ENCODE assay signal across 23 cellular contexts in genomic region chr3:31624054-31624709, GRCh38.
A peak's percentile ranks its signal among the peaks of the same experiment; 100 is the strongest.
DNase-seq lines count a peak whose midpoint lies in the region; ATAC-seq and TF ChIP-seq lines count a peak whose summit lies in the region.
"Had no signal": no experiment of that assay in that cellular context is flagged by ENCODE, and none has a peak within 500 bp of the region (broad histone marks: within the 10 kb centered on the region; RNA-seq: fewer than 3 reads in every experiment).

No MANE protein-coding gene starts in this region.

- H3K27ac Mint-ChIP-seq in activated CD8-positive, alpha-beta T cell treated with anti-CD3 and anti-CD28 coated beads for 36 hours: no peak overlapping the region
- H3K27ac Mint-ChIP-seq in activated CD8-positive, alpha-beta T cell treated with anti-CD3 and anti-CD28 coated beads, Interleukin-2, amount 10 ng/mL, durations not matched to agents 7 days and 5 days: no peak overlapping the region
- peak overlapping the region; percentile 21 to 53 for H3K27ac Mint-ChIP-seq in natural killer cell
- H3K27ac Mint-ChIP-seq in activated CD4-positive, alpha-beta T cell treated with anti-CD3 and anti-CD28 coated beads, Interleukin-2, amount 10 ng/mL, durations not matched to agents 7 days and 5 days: no peak overlapping the region
- H3K27ac Mint-ChIP-seq: T-helper 1 cell treated with Interleukin-12 subunit alpha and Interleukin-12 subunit beta and Interleukin-4 antibody, amounts not matched to agents 30 μg/mL and 1 μg/mL, for 36 hours had no signal

- H3K4me1 Mint-ChIP-seq in activated CD8-positive, alpha-beta T cell treated with anti-CD3 and anti-CD28 coated beads for 36 hours (ENCODE audit: low read depth): peaks cover 23% of the 10 kb centered on the region
- peaks cover 9% of the 10 kb centered on the region for H3K4me1 Mint-ChIP-seq in activated CD8-positive, alpha-beta T cell treated with anti-CD3 and anti-CD28 coated beads, Interleukin-2, amount 10 ng/mL, durations not matched to agents 7 days and 5 days (ENCODE audit: low read depth)
- H3K4me1 Mint-ChIP-seq in natural killer cell: peaks cover 31 to 38% of the 10 kb centered on the region in 2 donors
- H3K4me1 Mint-ChIP-seq in activated CD4-positive, alpha-beta T cell treated with anti-CD3 and anti-CD28 coated beads, Interleukin-2, amount 10 ng/mL, durations not matched to agents 7 days and 5 days: peaks cover 24% of the 10 kb centered on the region

- no peak for ATAC-seq in activated CD8-positive, alpha-beta T cell treated with anti-CD3 and anti-CD28 coated beads for 36 hours
- ATAC-seq in activated CD8-positive, alpha-beta T cell treated with anti-CD3 and anti-CD28 coated beads, Interleukin-2, amount 10 ng/mL, durations not matched to agents 7 days and 5 days: no peak
- ATAC-seq in GM21619 (IDR thresholded peaks at IDR 0.05; ENCODE audit: unreplicated experiment) (peak; percentile 48), HG03432 (IDR thresholded peaks at IDR 0.05; ENCODE audit: unreplicated experiment) (peak; percentile 38), natural killer cell (no peak)
- ATAC-seq: activated naive CD4-positive, alpha-beta T cell treated with anti-CD3 and anti-CD28 coated beads, Interleukin-2, amount 50 U/mL, for 72 hours; gastroesophageal sphincter; pancreas had no signal

- POLR2A ChIA-PET in activated CD8-positive, alpha-beta T cell treated with anti-CD3 and anti-CD28 coated beads for 36 hours (lab: Charles Lee): no interaction called here
- POLR2A ChIA-PET in activated CD8-positive, alpha-beta T cell treated with anti-CD3 and anti-CD28 coated beads, Interleukin-2, amount 10 ng/mL, durations not matched to agents 7 days and 5 days (lab: Charles Lee): interaction anchor here (1.2 kb wide), 1 partner anchor 130 kb away, joined by 3 read pairs; no protein-coding TSS in a partner anchor
- POLR2A ChIA-PET in activated CD4-positive, alpha-beta T cell treated with anti-CD3 and anti-CD28 coated beads, Interleukin-2, amount 10 ng/mL, durations not matched to agents 7 days and 5 days (lab: Charles Lee): no interaction called here

- no peak for TF ChIP-seq CTCF in activated CD8-positive, alpha-beta T cell treated with anti-CD3 and anti-CD28 coated beads for 36 hours (IDR thresholded peaks at IDR 0.05)
- TF ChIP-seq CTCF in natural killer cell (IDR thresholded peaks at IDR 0.05): no peak

- H3K36me3 Mint-ChIP-seq in activated CD8-positive, alpha-beta T cell treated with anti-CD3 and anti-CD28 coated beads for 36 hours (ENCODE audit: low read depth): peaks cover 53% of the 10 kb centered on the region
- H3K36me3 Mint-ChIP-seq in activated CD8-positive, alpha-beta T cell treated with anti-CD3 and anti-CD28 coated beads, Interleukin-2, amount 10 ng/mL, durations not matched to agents 7 days and 5 days (ENCODE audit: low read depth): peaks cover 70% of the 10 kb centered on the region
- H3K36me3 Mint-ChIP-seq in natural killer cell: peaks cover 21% of the 10 kb centered on the region
- peaks cover 67% of the 10 kb centered on the region for H3K36me3 Mint-ChIP-seq in activated CD4-positive, alpha-beta T cell treated with anti-CD3 and anti-CD28 coated beads, Interleukin-2, amount 10 ng/mL, durations not matched to agents 7 days and 5 days (ENCODE audit: low read depth)

- H3K4me3 Mint-ChIP-seq in activated CD8-positive, alpha-beta T cell treated with anti-CD3 and anti-CD28 coated beads for 36 hours: no peak overlapping the region
- no peak overlapping the region for H3K4me3 Mint-ChIP-seq in activated CD8-positive, alpha-beta T cell treated with anti-CD3 and anti-CD28 coated beads, Interleukin-2, amount 10 ng/mL, durations not matched to agents 7 days and 5 days
- no peak overlapping the region for H3K4me3 Mint-ChIP-seq in natural killer cell
- H3K4me3 Mint-ChIP-seq in activated CD4-positive, alpha-beta T cell treated with anti-CD3 and anti-CD28 coated beads, Interleukin-2, amount 10 ng/mL, durations not matched to agents 7 days and 5 days: no peak overlapping the region
- H3K4me3 Mint-ChIP-seq: T-helper 1 cell treated with Interleukin-12 subunit alpha and Interleukin-12 subunit beta and Interleukin-4 antibody, amounts not matched to agents 30 μg/mL and 1 μg/mL, for 36 hours had no signal

- H3K27me3 Mint-ChIP-seq in activated CD8-positive, alpha-beta T cell treated with anti-CD3 and anti-CD28 coated beads for 36 hours: no peaks in the 10 kb centered on the region
- no peaks in the 10 kb centered on the region for H3K27me3 Mint-ChIP-seq in activated CD8-positive, alpha-beta T cell treated with anti-CD3 and anti-CD28 coated beads, Interleukin-2, amount 10 ng/mL, durations not matched to agents 7 days and 5 days (ENCODE audit: low read depth)
- no peaks in the 10 kb centered on the region for H3K27me3 Mint-ChIP-seq in natural killer cell (ENCODE audit: low read depth in 2 of 2)
- no peaks in the 10 kb centered on the region for H3K27me3 Mint-ChIP-seq in activated CD4-positive, alpha-beta T cell treated with anti-CD3 and anti-CD28 coated beads, Interleukin-2, amount 10 ng/mL, durations not matched to agents 7 days and 5 days

- DNase-seq in activated CD8-positive, alpha-beta T cell treated with anti-CD3 and anti-CD28 coated beads for 36 hours: peak; percentile 4
- no peak for DNase-seq in activated CD8-positive, alpha-beta T cell treated with anti-CD3 and anti-CD28 coated beads, Interleukin-2, amount 10 ng/mL, durations not matched to agents 7 days and 5 days
- no peak for DNase-seq in natural killer cell
- DNase-seq in NCI-H1105 (lab: John Stamatoyannopoulos, UW): no peak
- no peak for DNase-seq in HPDE6-E6E7 (ENCODE audit: extremely low spot score)
- DNase-seq in activated CD4-positive, alpha-beta T cell treated with anti-CD3 and anti-CD28 coated beads, Interleukin-2, amount 10 ng/mL, durations not matched to agents 7 days and 5 days: no peak
- DNase-seq: 8988T; activated CD4-positive, CD25-positive, alpha-beta regulatory T cell; activated CD8-positive, alpha-beta memory T cell treated with anti-CD3 and anti-CD28 coated beads, Interleukin-2, amount 50 U/mL, for 48 hours; brain microvascular endothelial cell; dermis blood vessel endothelial cell; GDM1; H7; left ventricle myocardium inferior; NCI-H1694 treated with DMSO at 0.1 percent for 48 hours; pancreas; SHP77; tibial artery had no signal

- CTCF ChIA-PET in activated CD8-positive, alpha-beta T cell treated with anti-CD3 and anti-CD28 coated beads for 36 hours (lab: Charles Lee): interaction anchor here (1.4 kb wide), 1 partner anchor 55 kb away, joined by 3 read pairs; no protein-coding TSS in a partner anchor
- CTCF ChIA-PET in activated CD8-positive, alpha-beta T cell treated with anti-CD3 and anti-CD28 coated beads, Interleukin-2, amount 10 ng/mL, durations not matched to agents 7 days and 5 days (lab: Charles Lee): no interaction called here
- CTCF ChIA-PET in activated CD4-positive, alpha-beta T cell treated with anti-CD3 and anti-CD28 coated beads, Interleukin-2, amount 10 ng/mL, durations not matched to agents 7 days and 5 days (lab: Charles Lee): interaction anchor here (0.6 kb wide), 1 partner anchor 125 kb away, joined by 4 read pairs; no protein-coding TSS in a partner anchor

- no peaks in the 10 kb centered on the region for H3K9me3 Mint-ChIP-seq in activated CD8-positive, alpha-beta T cell treated with anti-CD3 and anti-CD28 coated beads for 36 hours
- no peaks in the 10 kb centered on the region for H3K9me3 Mint-ChIP-seq in activated CD8-positive, alpha-beta T cell treated with anti-CD3 and anti-CD28 coated beads, Interleukin-2, amount 10 ng/mL, durations not matched to agents 7 days and 5 days (ENCODE audit: insufficient read depth)
- H3K9me3 Mint-ChIP-seq in natural killer cell: no peaks in the 10 kb centered on the region
- no peaks in the 10 kb centered on the region for H3K9me3 Mint-ChIP-seq in activated CD4-positive, alpha-beta T cell treated with anti-CD3 and anti-CD28 coated beads, Interleukin-2, amount 10 ng/mL, durations not matched to agents 7 days and 5 days
- H3K9me3 Mint-ChIP-seq: activated naive CD4-positive, alpha-beta T cell treated with anti-CD3 and anti-CD28 coated beads, Interleukin-2, amount 50 U/mL, for 72 hours; T-helper 1 cell treated with Interleukin-12 subunit alpha and Interleukin-12 subunit beta and Interleukin-4 antibody, amounts not matched to agents 30 μg/mL and 1 μg/mL, for 36 hours had no signal

- intact Hi-C loops in activated CD8-positive, alpha-beta T cell treated with anti-CD3 and anti-CD28 coated beads for 36 hours (cut with micrococcal nuclease): no loop called here
- intact Hi-C loops in natural killer cell (cut with micrococcal nuclease): no loop called here

Comparison
In these comparisons a context has a peak if more than half of its experiments do, and no peak if none do; other contexts are left out.
1. ATAC-seq: peak in GM21619 (single experiment) and HG03432 (single experiment); none in activated CD8-positive, alpha-beta T cell treated with anti-CD3 and anti-CD28 coated beads for 36 hours (single experiment), activated CD8-positive, alpha-beta T cell treated with anti-CD3 and anti-CD28 coated beads, Interleukin-2, amount 10 ng/mL, durations not matched to agents 7 days and 5 days (single experiment) and natural killer cell (0 of 3).
2. H3K27ac Mint-ChIP-seq: peak in natural killer cell (2 of 2); none in activated CD8-positive, alpha-beta T cell treated with anti-CD3 and anti-CD28 coated beads for 36 hours (single experiment), activated CD8-positive, alpha-beta T cell treated with anti-CD3 and anti-CD28 coated beads, Interleukin-2, amount 10 ng/mL, durations not matched to agents 7 days and 5 days (single experiment) and activated CD4-positive, alpha-beta T cell treated with anti-CD3 and anti-CD28 coated beads, Interleukin-2, amount 10 ng/mL, durations not matched to agents 7 days and 5 days (single experiment).